8 cellular contexts compared by ENCODE assay signal in the genomic region with DNA sequence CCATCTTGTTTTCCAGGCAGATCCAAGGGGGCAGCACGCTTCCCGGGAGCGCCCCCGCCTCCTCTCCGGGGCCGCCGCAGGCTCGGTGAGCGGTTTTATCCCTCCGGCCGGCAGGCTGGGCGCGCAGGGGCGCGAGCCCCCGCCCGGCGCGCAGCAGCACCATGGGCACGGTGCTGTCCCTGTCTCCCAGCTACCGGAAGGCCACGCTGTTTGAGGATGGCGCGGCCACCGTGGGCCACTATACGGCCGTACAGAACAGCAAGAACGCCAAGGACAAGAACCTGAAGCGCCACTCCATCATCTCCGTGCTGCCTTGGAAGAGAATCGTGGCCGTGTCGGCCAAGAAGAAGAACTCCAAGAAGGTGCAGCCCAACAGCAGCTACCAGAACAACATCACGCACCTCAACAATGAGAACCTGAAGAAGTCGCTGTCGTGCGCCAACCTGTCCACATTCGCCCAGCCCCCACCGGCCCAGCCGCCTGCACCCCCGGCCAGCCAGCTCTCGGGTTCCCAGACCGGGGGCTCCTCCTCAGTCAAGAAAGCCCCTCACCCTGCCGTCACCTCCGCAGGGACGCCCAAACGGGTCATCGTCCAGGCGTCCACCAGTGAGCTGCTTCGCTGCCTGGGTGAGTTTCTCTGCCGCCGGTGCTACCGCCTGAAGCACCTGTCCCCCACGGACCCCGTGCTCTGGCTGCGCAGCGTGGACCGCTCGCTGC. TPM values are rescaled to one million over a fixed set of nuclear protein-coding genes. Genes with fewer than 3 reads are reported as not detected.
DNase-seq lines count a peak whose midpoint lies in the region; ATAC-seq and TF ChIP-seq lines count a peak whose summit lies in the region.

No MANE protein-coding gene starts in this region.

- no peak overlapping the region for H3K27ac Mint-ChIP-seq in osteocyte (ENCODE audit: unreplicated experiment)

- no peaks in the 10 kb centered on the region for H3K27me3 ChIP-seq in WERI-Rb-1 (ENCODE audit: insufficient read depth, low read depth, severe bottlenecking)

- no peaks in the 10 kb centered on the region for H3K36me3 Mint-ChIP-seq in osteocyte (ENCODE audit: unreplicated experiment)

- peak overlapping the region; percentile 62 for H3K4me3 ChIP-seq in WERI-Rb-1 (ENCODE audit: low read depth, low read length)

- ATAC-seq in esophagus mucosa (peak; percentile 11), HG02870 (IDR thresholded peaks at IDR 0.05; ENCODE audit: unreplicated experiment) (no peak)

- peak overlapping the region; percentile 77 for H3K4me3 Mint-ChIP-seq in osteocyte (ENCODE audit: unreplicated experiment)

- no peaks in the 10 kb centered on the region for H3K9me3 Mint-ChIP-seq in osteocyte (ENCODE audit: unreplicated experiment)

- H3K9me3 ChIP-seq in WERI-Rb-1 (ENCODE audit: severe bottlenecking): no peaks in the 10 kb centered on the region

- H3K36me3 ChIP-seq in WERI-Rb-1: peaks cover 37% of the 10 kb centered on the region

- H3K27ac ChIP-seq in WERI-Rb-1: peak overlapping the region; percentile 86

- TF ChIP-seq CTCF in WERI-Rb-1 (IDR thresholded peaks at IDR 0.05; ENCODE audit: low read depth, low read length): 0 out of 2 replicates have a peak, but pooled peaks have one; percentile 6
- TF ChIP-seq CTCF in osteocyte (IDR thresholded peaks at IDR 0.05): peak; percentile 15

- peaks cover 29% of the 10 kb centered on the region for H3K4me1 Mint-ChIP-seq in osteocyte (ENCODE audit: unreplicated experiment)

- DNase-seq in D341Med (ENCODE audit: low spot score) (peak; percentile 82), HEK293T (ENCODE audit: extremely low spot score) (peak; percentile 13), WERI-Rb-1 (peak; percentile 40), osteocyte (ENCODE audit: extremely low spot score, unreplicated experiment) (no peak), NOMO-1 treated with dmso at 0.1 percent for 144 hours (lab: John Stamatoyannopoulos, UW; ENCODE audit: unreplicated experiment) (no peak), pons (ENCODE audit: low spot score) (no peak)

- POLR2A ChIA-PET in HEK293T (lab: Yijun Ruan, JAX): interaction anchor here (0.8 to 1.8 kb wide), 7 partner anchors 11 to 43 kb away, joined by 3 to 5 read pairs (median 4); a partner anchor contains a TSS

- CTCF ChIA-PET in HEK293T (lab: Yijun Ruan, JAX): interaction anchor here (1.0 to 1.6 kb wide), 5 partner anchors 10 to 390 kb away, joined by 3 to 5 read pairs (median 4); a partner anchor contains a TSS

- no peaks in the 10 kb centered on the region for H3K27me3 Mint-ChIP-seq in osteocyte (ENCODE audit: unreplicated experiment)

TF ChIP-seq in HEK293T, 16 proteins besides CTCF, POLR2A, EP300 and RAD21:
- TF ChIP-seq SP1 (IDR thresholded peaks at IDR 0.05) (no peak), FOXM1 (IDR thresholded peaks at IDR 0.05; ENCODE audit: borderline replicate concordance) (no peak), ZNF384 (IDR thresholded peaks at IDR 0.05) (no peak), HDGF (IDR thresholded peaks at IDR 0.05; ENCODE audit: borderline replicate concordance) (no peak), CTBP1 (IDR thresholded peaks at IDR 0.05; ENCODE audit: borderline replicate concordance) (no peak), ARNT (IDR thresholded peaks at IDR 0.05) (no peak), BHLHE40 (IDR thresholded peaks at IDR 0.05; ENCODE audit: borderline replicate concordance) (no peak), FOXK2 (IDR thresholded peaks at IDR 0.05) (no peak), NFRKB (IDR thresholded peaks at IDR 0.05) (no peak), FOXA1 (IDR thresholded peaks at IDR 0.05) (no peak)
- TF ChIP-seq, protein P1, sequence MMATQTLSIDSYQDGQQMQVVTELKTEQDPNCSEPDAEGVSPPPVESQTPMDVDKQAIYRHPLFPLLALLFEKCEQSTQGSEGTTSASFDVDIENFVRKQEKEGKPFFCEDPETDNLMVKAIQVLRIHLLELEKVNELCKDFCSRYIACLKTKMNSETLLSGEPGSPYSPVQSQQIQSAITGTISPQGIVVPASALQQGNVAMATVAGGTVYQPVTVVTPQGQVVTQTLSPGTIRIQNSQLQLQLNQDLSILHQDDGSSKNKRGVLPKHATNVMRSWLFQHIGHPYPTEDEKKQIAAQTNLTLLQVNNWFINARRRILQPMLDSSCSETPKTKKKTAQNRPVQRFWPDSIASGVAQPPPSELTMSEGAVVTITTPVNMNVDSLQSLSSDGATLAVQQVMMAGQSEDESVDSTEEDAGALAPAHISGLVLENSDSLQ (IDR thresholded peaks at IDR 0.05): no peak

RNA-seq across cellular contexts. Expression of a gene that starts 0.8 kb away (rescaled TPM):
- total RNA-seq in esophagus mucosa (12.6 TPM), osteocyte (1.4 and 1.8 TPM in 2 replicates)

RNA-seq across cellular contexts. Expression of a gene that starts 43.3 kb away (rescaled TPM):
- total RNA-seq in esophagus mucosa (87.0 TPM), osteocyte (81.6 and 85.0 TPM in 2 replicates)

Comparison
In these comparisons a context has a peak if more than half of its experiments do, and no peak if none do; other contexts are left out.
1. DNase-seq: peak in D341Med (single experiment), HEK293T (single experiment) and WERI-Rb-1 (single experiment); none in osteocyte (single experiment), NOMO-1 treated with dmso at 0.1 percent for 144 hours (single experiment) and pons (single experiment).